ENCODE assay signal across 8 cellular contexts in the genomic region with DNA sequence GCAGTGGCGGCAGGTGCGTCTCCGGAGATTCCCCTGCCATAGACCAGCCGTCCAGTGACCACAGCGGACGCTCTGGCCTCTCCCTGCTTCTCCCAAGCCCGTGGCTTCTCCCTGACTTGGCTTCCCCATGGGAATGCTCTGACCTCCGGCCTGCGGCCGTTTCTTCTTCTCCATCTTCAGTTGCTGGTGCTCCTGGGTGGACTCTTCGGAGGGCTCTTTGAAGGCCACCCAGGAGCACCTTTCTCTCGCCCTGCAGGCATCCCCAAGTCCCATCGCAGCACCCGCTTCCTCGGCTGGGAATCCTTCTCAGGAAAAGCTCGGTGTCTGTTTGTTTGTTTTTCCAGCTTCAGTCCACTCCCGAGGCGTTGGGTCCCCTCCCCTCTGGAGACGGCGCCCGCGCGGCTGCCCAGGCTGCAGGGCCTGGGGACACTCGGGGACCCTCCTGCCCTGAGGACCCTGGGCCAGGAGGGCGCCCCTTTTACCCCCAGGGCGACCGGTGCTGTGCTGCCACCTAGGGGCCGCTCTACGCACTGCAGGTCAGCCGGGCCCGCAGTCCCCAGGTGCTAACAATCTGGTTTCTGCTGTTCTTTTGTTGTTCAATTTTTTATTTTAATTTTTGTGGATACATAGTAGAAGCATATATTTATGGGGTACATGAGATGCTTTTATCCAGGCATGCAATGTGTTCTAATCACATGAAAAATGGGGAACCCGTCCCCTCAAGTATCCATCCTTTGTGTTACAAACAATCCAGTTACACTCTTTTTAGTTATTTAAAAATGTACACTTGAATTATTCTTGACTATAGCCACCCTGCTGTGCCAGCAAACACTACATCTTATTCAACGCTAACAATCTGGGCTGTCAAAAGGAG.
DNase-seq lines count a peak whose midpoint lies in the region; ATAC-seq and TF ChIP-seq lines count a peak whose summit lies in the region.

No MANE protein-coding gene starts in this region.

- in situ Hi-C loops in KBM-7 (cut with MboI; ENCODE audit: low pct_unique_long_range_greater_than_20kb, low sequenced_read_pairs): no loop called here

- no peaks in the 10 kb centered on the region for H3K9me3 ChIP-seq in prostate gland

- no peaks in the 10 kb centered on the region for H3K36me3 Mint-ChIP-seq in endothelial cell (ENCODE audit: low read depth, unreplicated experiment)

- no peaks in the 10 kb centered on the region for H3K27me3 Mint-ChIP-seq in endothelial cell (ENCODE audit: unreplicated experiment)

- ATAC-seq in GM21447 (IDR thresholded peaks at IDR 0.05; ENCODE audit: unreplicated experiment): no peak

- H3K36me3 ChIP-seq in prostate gland: no peaks in the 10 kb centered on the region

- H3K4me1 ChIP-seq in prostate gland (replicated peaks): no peaks in the 10 kb centered on the region

- no peak overlapping the region for H3K4me3 ChIP-seq in prostate gland

- no peak overlapping the region for H3K27ac Mint-ChIP-seq in endothelial cell (ENCODE audit: unreplicated experiment)

- peaks cover 2% of the 10 kb centered on the region for H3K4me1 Mint-ChIP-seq in endothelial cell (ENCODE audit: unreplicated experiment)

- peak; percentile 26 for DNase-seq in activated CD4-positive, alpha-beta T cell treated with anti-CD3 and anti-CD28 coated beads for 48 hours
- DNase-seq in activated CD4-positive, alpha-beta T cell treated with anti-CD3 and anti-CD28 coated beads for 4 hours: no peak
- DNase-seq in KBM-7: peak; percentile 11
- peak; percentile 57 for DNase-seq in endothelial cell (ENCODE audit: low spot score)
- no peak for DNase-seq in prostate gland (ENCODE audit: low spot score)
- DNase-seq in KG1 (lab: John Stamatoyannopoulos, UW): no peak
- DNase-seq in NCI-H2081 (lab: John Stamatoyannopoulos, UW): no peak

- no peak for TF ChIP-seq POLR2A in prostate gland (IDR thresholded peaks at IDR 0.05)

- no peak overlapping the region for H3K4me3 Mint-ChIP-seq in endothelial cell (ENCODE audit: unreplicated experiment)

- no peaks in the 10 kb centered on the region for H3K9me3 Mint-ChIP-seq in endothelial cell (ENCODE audit: unreplicated experiment)

- 49% methylated on average over 32 of the region's 33 CpGs for WGBS in prostate gland

- intact Hi-C loops in prostate gland (cut with DNase I): loop anchor here (5.0 kb wide), 1 partner anchor 65 kb away; no protein-coding TSS in a partner anchor

- H3K27ac ChIP-seq in prostate gland: no peak overlapping the region

- TF ChIP-seq CTCF in endothelial cell (IDR thresholded peaks at IDR 0.05; ENCODE audit: unreplicated experiment) (peak; percentile 97), prostate gland (IDR thresholded peaks at IDR 0.05) (peak; percentile 33 to 56 (median 44))

- H3K27me3 ChIP-seq in prostate gland (replicated peaks; ENCODE audit: insufficient read depth): peaks cover 2% of the 10 kb centered on the region

Comparison
In these comparisons a context has a peak if more than half of its experiments do, and no peak if none do; other contexts are left out.
1. DNase-seq: peak in activated CD4-positive, alpha-beta T cell treated with anti-CD3 and anti-CD28 coated beads for 48 hours (single experiment), KBM-7 (single experiment) and endothelial cell (single experiment); none in activated CD4-positive, alpha-beta T cell treated with anti-CD3 and anti-CD28 coated beads for 4 hours (0 of 2), prostate gland (single experiment), KG1 (single experiment) and NCI-H2081 (0 of 2).